In the genomic region with DNA sequence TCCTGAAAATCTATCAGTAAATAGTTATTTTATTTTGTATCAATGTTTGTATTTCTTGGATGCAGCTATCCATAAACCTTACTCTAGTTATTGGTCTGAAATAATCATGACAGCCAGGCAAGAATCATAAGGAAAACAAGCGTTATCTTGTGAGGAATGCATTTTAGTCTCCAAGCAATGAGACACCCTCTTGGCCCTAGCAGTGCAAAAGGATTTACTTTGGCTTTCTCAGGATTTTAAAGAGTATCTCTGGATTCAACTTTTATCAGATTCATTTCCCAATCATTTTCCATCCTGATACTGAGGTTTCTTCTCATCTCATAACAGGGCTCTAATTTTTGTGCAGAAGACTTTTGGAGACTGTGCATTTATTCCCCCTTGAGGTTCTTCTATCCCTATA, we compare ENCODE assay signal across 17 cellular contexts.
DNase-seq lines count a peak whose midpoint lies in the region; ATAC-seq and TF ChIP-seq lines count a peak whose summit lies in the region.
"Had no signal": no experiment of that assay in that cellular context is flagged by ENCODE, and none has a peak within 500 bp of the region (broad histone marks: within the 10 kb centered on the region; RNA-seq: fewer than 3 reads in every experiment).

No MANE protein-coding gene starts in this region.

- 66 to 74% (median 70%) methylated on average over 1 of the region's 1 CpG for WGBS in heart left ventricle, 4 donors

- H3K9me2 ChIP-seq in Loucy (replicated peaks; ENCODE audit: low read depth, low read length): no peaks in the 10 kb centered on the region

- H3K4me1 ChIP-seq in Loucy (ENCODE audit: insufficient read depth, low read length, poor library complexity, severe bottlenecking) (peaks cover 15% of the 10 kb centered on the region), osteoblast (ENCODE audit: insufficient read depth, low read length) (peaks cover 15% of the 10 kb centered on the region), heart left ventricle (no peaks in the 10 kb centered on the region)

- H2AFZ ChIP-seq in Loucy (ENCODE audit: low read length) (no peak overlapping the region), osteoblast (ENCODE audit: low read length) (no peak overlapping the region)
- H2AFZ ChIP-seq: GM23338 had no signal

- no peaks in the 10 kb centered on the region for H3K9me3 ChIP-seq in Loucy (ENCODE audit: insufficient read depth, low read depth, low read length)
- H3K9me3 ChIP-seq in osteoblast (ENCODE audit: low read depth, low read length): no peaks in the 10 kb centered on the region
- no peaks in the 10 kb centered on the region for H3K9me3 ChIP-seq in heart left ventricle
- H3K9me3 ChIP-seq: BLaER1 had no signal

- peak overlapping the region; percentile 21 for H3K4me2 ChIP-seq in Loucy (ENCODE audit: low read depth, low read length, poor library complexity, severe bottlenecking)
- H3K4me2 ChIP-seq in osteoblast (ENCODE audit: insufficient read depth, low read length): no peak overlapping the region
- H3K4me2 ChIP-seq: BLaER1, GM23338 had no signal

- H4K20me1 ChIP-seq in Loucy (ENCODE audit: insufficient read depth, low read length, poor library complexity, severe bottlenecking): no peaks in the 10 kb centered on the region
- no peaks in the 10 kb centered on the region for H4K20me1 ChIP-seq in osteoblast (ENCODE audit: insufficient read depth, low read length)
- H4K20me1 ChIP-seq: BLaER1 had no signal

- no peaks in the 10 kb centered on the region for H3F3A ChIP-seq in Loucy (ENCODE audit: low read depth)

- ATAC-seq in HG03521 (IDR thresholded peaks at IDR 0.05; ENCODE audit: unreplicated experiment) (no peak), heart left ventricle (no peak)
- ATAC-seq: GM23338 had no signal

- TF ChIP-seq POLR2A in heart left ventricle (IDR thresholded peaks at IDR 0.05): no peak

- H3K4me3 ChIP-seq in Loucy (ENCODE audit: low read length, poor library complexity, severe bottlenecking): no peak overlapping the region
- no peak overlapping the region for H3K4me3 ChIP-seq in fibroblast of pulmonary artery (replicated peaks; ENCODE audit: low read depth, low read length)
- no peak overlapping the region for H3K4me3 ChIP-seq in osteoblast (ENCODE audit: insufficient read depth, low read length)
- no peak overlapping the region for H3K4me3 ChIP-seq in heart left ventricle
- H3K4me3 ChIP-seq: BLaER1, GM23338 had no signal

- H3K27me3 ChIP-seq in Loucy (ENCODE audit: insufficient read depth, low read length, poor library complexity, severe bottlenecking) (no peaks in the 10 kb centered on the region), osteoblast (ENCODE audit: insufficient read depth, low read length) (no peaks in the 10 kb centered on the region), heart left ventricle (no peaks in the 10 kb centered on the region)
- H3K27me3 ChIP-seq: BLaER1 had no signal

- peak overlapping the region; percentile 50 for H3K27ac ChIP-seq in osteoblast (ENCODE audit: low read depth, low read length)
- no peak overlapping the region for H3K27ac ChIP-seq in heart left ventricle
- H3K27ac ChIP-seq: BLaER1, HL-60 had no signal

- no peaks in the 10 kb centered on the region for H3K79me2 ChIP-seq in Loucy (ENCODE audit: insufficient read depth, low read length)
- H3K79me2 ChIP-seq in osteoblast (ENCODE audit: insufficient read depth, low read length): no peaks in the 10 kb centered on the region

- intact Hi-C loops in heart left ventricle (cut with DNase I): no loop called here

- no peak overlapping the region for H3K9ac ChIP-seq in Loucy (ENCODE audit: low read depth, low read length, poor library complexity, severe bottlenecking)
- H3K9ac ChIP-seq: BLaER1 had no signal

- DNase-seq in astrocyte of the hippocampus (ENCODE audit: low read depth, low spot score) (peak; percentile 17), fibroblast of pulmonary artery (ENCODE audit: low read depth) (peak; percentile 23), osteoblast (ENCODE audit: insufficient read length, low spot score, missing footprints) (peak; percentile 9), heart left ventricle (no peak), GM20000 (ENCODE audit: low spot score) (no peak), UCSD-AML1 (lab: John Stamatoyannopoulos, UW; ENCODE audit: unreplicated experiment) (no peak)
- DNase-seq: 8988T; CD4-positive, alpha-beta memory T cell; DMS153; DMS79; GDM1; HCEC 1CT had no signal

- no peak for TF ChIP-seq CTCF in Loucy (conservative IDR thresholded peaks at IDR 0.05; ENCODE audit: low read length)
- no peak for TF ChIP-seq CTCF in fibroblast of pulmonary artery (IDR thresholded peaks at IDR 0.05; ENCODE audit: low read length, missing control alignments)
- no peak for TF ChIP-seq CTCF in osteoblast (IDR thresholded peaks at IDR 0.05; ENCODE audit: extremely low read depth, low read depth, low read length)
- no peak for TF ChIP-seq CTCF in heart left ventricle (IDR thresholded peaks at IDR 0.05)
- TF ChIP-seq CTCF in GM20000 (IDR thresholded peaks at IDR 0.05; ENCODE audit: extremely low read depth, missing control alignments): no peak

- no peaks in the 10 kb centered on the region for H3K36me3 ChIP-seq in Loucy (ENCODE audit: insufficient read depth, low read length)
- H3K36me3 ChIP-seq in osteoblast (ENCODE audit: insufficient read depth, low read length): no peaks in the 10 kb centered on the region
- H3K36me3 ChIP-seq in heart left ventricle: no peaks in the 10 kb centered on the region
- H3K36me3 ChIP-seq: BLaER1 had no signal

Comparison
In these comparisons a context has a peak if more than half of its experiments do, and no peak if none do; other contexts are left out.
1. DNase-seq: peak in astrocyte of the hippocampus (single experiment), fibroblast of pulmonary artery (single experiment) and osteoblast (single experiment); none in heart left ventricle (0 of 5), GM20000 (single experiment) and UCSD-AML1 (single experiment).